8 cellular contexts compared by ENCODE assay signal in genomic region chr12:10140001-10140400, GRCh38. TPM values are rescaled to one million over a fixed set of nuclear protein-coding genes. Genes with fewer than 3 reads are reported as not detected.
DNase-seq lines count a peak whose midpoint lies in the region; ATAC-seq and TF ChIP-seq lines count a peak whose summit lies in the region.

No MANE protein-coding gene starts in this region.

- POLR2A ChIA-PET in activated CD8-positive, alpha-beta T cell treated with anti-CD3 and anti-CD28 coated beads, Interleukin-2, amount 10 ng/mL, durations not matched to agents 7 days and 5 days (lab: Charles Lee), result interaction anchor here (0.6 kb wide), 1 partner anchor 326 kb away, joined by 3 read pairs; no protein-coding TSS in a partner anchor

- TF ChIP-seq CTCF in GM12864 (IDR thresholded peaks at IDR 0.05; ENCODE audit: low read depth, low read length, missing control alignments) (peak; percentile 45), fibroblast of mammary gland (conservative IDR thresholded peaks at IDR 0.05; ENCODE audit: control insufficient read depth, insufficient read depth, low read depth, low read length) (peak; percentile 45), osteocyte (IDR thresholded peaks at IDR 0.05) (peak; percentile 64)

- peaks cover 16% of the 10 kb centered on the region for H3K27me3 Mint-ChIP-seq in activated CD8-positive, alpha-beta T cell treated with anti-CD3 and anti-CD28 coated beads, Interleukin-2, amount 10 ng/mL, durations not matched to agents 7 days and 5 days (ENCODE audit: low read depth)
- peaks cover 14% of the 10 kb centered on the region for H3K27me3 Mint-ChIP-seq in osteocyte (ENCODE audit: unreplicated experiment)

- ATAC-seq in activated CD8-positive, alpha-beta T cell treated with anti-CD3 and anti-CD28 coated beads, Interleukin-2, amount 10 ng/mL, durations not matched to agents 7 days and 5 days, result peak; percentile 64
- ATAC-seq in HG03565 (IDR thresholded peaks at IDR 0.05; ENCODE audit: unreplicated experiment), result no peak

- H3K4me1 Mint-ChIP-seq in activated CD8-positive, alpha-beta T cell treated with anti-CD3 and anti-CD28 coated beads, Interleukin-2, amount 10 ng/mL, durations not matched to agents 7 days and 5 days (ENCODE audit: low read depth), result peaks cover 3% of the 10 kb centered on the region
- H3K4me1 Mint-ChIP-seq in osteocyte (ENCODE audit: unreplicated experiment), result no peaks in the 10 kb centered on the region

- DNase-seq in A172 (ENCODE audit: low spot score) (peak; percentile 51), GM12864 (ENCODE audit: low read depth) (no peak), NCI-H460 (ENCODE audit: extremely low read depth, low read depth) (peak; percentile 53), fibroblast of mammary gland (ENCODE audit: low read depth) (peak; percentile 61), osteocyte (ENCODE audit: extremely low spot score, unreplicated experiment) (no peak), NCI-H2081 treated with DMSO at 0.1 percent for 48 hours (lab: John Stamatoyannopoulos, UW) (no peak)
- peak; percentile 72 for DNase-seq in activated CD8-positive, alpha-beta T cell treated with anti-CD3 and anti-CD28 coated beads, Interleukin-2, amount 10 ng/mL, durations not matched to agents 7 days and 5 days

- no peaks in the 10 kb centered on the region for H3K36me3 Mint-ChIP-seq in activated CD8-positive, alpha-beta T cell treated with anti-CD3 and anti-CD28 coated beads, Interleukin-2, amount 10 ng/mL, durations not matched to agents 7 days and 5 days (ENCODE audit: low read depth)
- no peaks in the 10 kb centered on the region for H3K36me3 Mint-ChIP-seq in osteocyte (ENCODE audit: unreplicated experiment)

- H3K4me3 ChIP-seq in GM12864 (ENCODE audit: low read depth, low read length), result no peak overlapping the region
- H3K4me3 ChIP-seq in fibroblast of mammary gland (ENCODE audit: control insufficient read depth, low read depth, low read length), result no peak overlapping the region

- H3K9me3 Mint-ChIP-seq in activated CD8-positive, alpha-beta T cell treated with anti-CD3 and anti-CD28 coated beads, Interleukin-2, amount 10 ng/mL, durations not matched to agents 7 days and 5 days (ENCODE audit: insufficient read depth), result no peaks in the 10 kb centered on the region
- no peaks in the 10 kb centered on the region for H3K9me3 Mint-ChIP-seq in osteocyte (ENCODE audit: unreplicated experiment)

- H3K4me3 Mint-ChIP-seq in activated CD8-positive, alpha-beta T cell treated with anti-CD3 and anti-CD28 coated beads, Interleukin-2, amount 10 ng/mL, durations not matched to agents 7 days and 5 days, result no peak overlapping the region
- no peak overlapping the region for H3K4me3 Mint-ChIP-seq in osteocyte (ENCODE audit: unreplicated experiment)

- no peak overlapping the region for H3K27ac Mint-ChIP-seq in activated CD8-positive, alpha-beta T cell treated with anti-CD3 and anti-CD28 coated beads, Interleukin-2, amount 10 ng/mL, durations not matched to agents 7 days and 5 days
- H3K27ac Mint-ChIP-seq in osteocyte (ENCODE audit: unreplicated experiment), result no peak overlapping the region

- CTCF ChIA-PET in activated CD8-positive, alpha-beta T cell treated with anti-CD3 and anti-CD28 coated beads, Interleukin-2, amount 10 ng/mL, durations not matched to agents 7 days and 5 days (lab: Charles Lee), result interaction anchor here (0.8 to 3.5 kb wide), 33 partner anchors 9 to 397 kb away, joined by 3 to 35 read pairs (median 4); partner anchors contain the start of genes CLEC12B and CLEC7A

RNA-seq across cellular contexts. Expression of gene CLEC7A, which starts 10.0 kb away (rescaled TPM):
- not detected in 2 replicates for total RNA-seq in A172 (2014; rRNA removed; shearing (Covaris generic))
- not detected in 2 replicates for total RNA-seq in NCI-H460 (2014; rRNA removed; shearing (Covaris generic))
- not detected in 2 replicates for polyA plus RNA-seq in NCI-H460 (2014; cell fraction: nucleus; rRNA removed)
- total RNA-seq in activated CD8-positive, alpha-beta T cell treated with anti-CD3 and anti-CD28 coated beads, Interleukin-2, amount 10 ng/mL, durations not matched to agents 7 days and 5 days, result not detected
- not detected in 2 replicates for total RNA-seq in osteocyte

RNA-seq across cellular contexts. Expression of gene OLR1, which starts 31.9 kb away (rescaled TPM):
- 26.5 and 27.9 TPM in 2 replicates for total RNA-seq in A172 (2014; rRNA removed; shearing (Covaris generic))
- not detected in 2 replicates for total RNA-seq in NCI-H460 (2014; rRNA removed; shearing (Covaris generic))
- not detected in 2 replicates for polyA plus RNA-seq in NCI-H460 (2014; cell fraction: nucleus; rRNA removed)
- total RNA-seq in activated CD8-positive, alpha-beta T cell treated with anti-CD3 and anti-CD28 coated beads, Interleukin-2, amount 10 ng/mL, durations not matched to agents 7 days and 5 days, result not detected
- total RNA-seq in osteocyte, result not detected in 2 replicates

RNA-seq across cellular contexts. Expression of gene TMEM52B, which starts 38.8 kb away (rescaled TPM):
- 3.4 and 10.9 TPM in 2 replicates for total RNA-seq in A172 (2014; rRNA removed; shearing (Covaris generic))
- not detected in 2 replicates for total RNA-seq in NCI-H460 (2014; rRNA removed; shearing (Covaris generic))
- not detected in 2 replicates for polyA plus RNA-seq in NCI-H460 (2014; cell fraction: nucleus; rRNA removed)
- total RNA-seq in activated CD8-positive, alpha-beta T cell treated with anti-CD3 and anti-CD28 coated beads, Interleukin-2, amount 10 ng/mL, durations not matched to agents 7 days and 5 days, result not detected
- total RNA-seq in osteocyte, result not detected in 2 replicates

RNA-seq across cellular contexts. Expression of gene CLEC1A, which starts 41.2 kb away (rescaled TPM):
- not detected in 2 replicates for total RNA-seq in A172 (2014; rRNA removed; shearing (Covaris generic))
- total RNA-seq in NCI-H460 (2014; rRNA removed; shearing (Covaris generic)), result not detected in 2 replicates
- polyA plus RNA-seq in NCI-H460 (2014; cell fraction: nucleus; rRNA removed), result not detected in 2 replicates
- not detected for total RNA-seq in activated CD8-positive, alpha-beta T cell treated with anti-CD3 and anti-CD28 coated beads, Interleukin-2, amount 10 ng/mL, durations not matched to agents 7 days and 5 days
- not detected in 2 replicates for total RNA-seq in osteocyte

Comparison
In these comparisons a context has a peak if more than half of its experiments do, and no peak if none do; other contexts are left out.
1. DNase-seq: peak in A172 (single experiment), NCI-H460 (single experiment), activated CD8-positive, alpha-beta T cell treated with anti-CD3 and anti-CD28 coated beads, Interleukin-2, amount 10 ng/mL, durations not matched to agents 7 days and 5 days (single experiment) and fibroblast of mammary gland (single experiment); none in GM12864 (single experiment), osteocyte (single experiment) and NCI-H2081 treated with DMSO at 0.1 percent for 48 hours (single experiment).
2. RNA of gene OLR1, which starts 31.9 kb away (total RNA-seq): 26.5 to 27.9 TPM in A172; not detected in NCI-H460, not detected in activated CD8-positive, alpha-beta T cell treated with anti-CD3 and anti-CD28 coated beads, Interleukin-2, amount 10 ng/mL, durations not matched to agents 7 days and 5 days and not detected in osteocyte; every median in the first group is over 10 times any median in the second.
3. Peak in every context shown above with its lines, with median percentiles within 50 percentile points of each other: CTCF ChIP-seq.